In genomic region chr1:10242135-10242534, GRCh38 we compare ENCODE assay signal across 1 cellular context.
TF ChIP-seq lines count a peak whose summit lies in the region.

No MANE protein-coding gene starts in this region.

TF ChIP-seq in K562, 482 proteins besides CTCF, POLR2A, EP300 and RAD21 (continued from another document):
- TF ChIP-seq GTF2B (IDR thresholded peaks at IDR 0.05; ENCODE audit: extremely low read depth, insufficient read length) (no peak), CTBP1 (IDR thresholded peaks at IDR 0.05; ENCODE audit: borderline replicate concordance) (no peak), ZNF140 (CRISPR knock-in tag; IDR thresholded peaks at IDR 0.05) (no peak), ZBTB12 (CRISPR knock-in tag; IDR thresholded peaks at IDR 0.05) (no peak), TSC22D4 (tag; IDR thresholded peaks at IDR 0.05) (no peak), POLR3A (IDR thresholded peaks at IDR 0.05; ENCODE audit: borderline replicate concordance, extremely low read depth, insufficient read depth, insufficient read length) (no peak), LEF1 (IDR thresholded peaks at IDR 0.05) (no peak), ZNF12 (CRISPR knock-in tag; IDR thresholded peaks at IDR 0.05) (no peak), ZNF785 (CRISPR knock-in tag; IDR thresholded peaks at IDR 0.05) (no peak)
- TF ChIP-seq, protein P1, sequence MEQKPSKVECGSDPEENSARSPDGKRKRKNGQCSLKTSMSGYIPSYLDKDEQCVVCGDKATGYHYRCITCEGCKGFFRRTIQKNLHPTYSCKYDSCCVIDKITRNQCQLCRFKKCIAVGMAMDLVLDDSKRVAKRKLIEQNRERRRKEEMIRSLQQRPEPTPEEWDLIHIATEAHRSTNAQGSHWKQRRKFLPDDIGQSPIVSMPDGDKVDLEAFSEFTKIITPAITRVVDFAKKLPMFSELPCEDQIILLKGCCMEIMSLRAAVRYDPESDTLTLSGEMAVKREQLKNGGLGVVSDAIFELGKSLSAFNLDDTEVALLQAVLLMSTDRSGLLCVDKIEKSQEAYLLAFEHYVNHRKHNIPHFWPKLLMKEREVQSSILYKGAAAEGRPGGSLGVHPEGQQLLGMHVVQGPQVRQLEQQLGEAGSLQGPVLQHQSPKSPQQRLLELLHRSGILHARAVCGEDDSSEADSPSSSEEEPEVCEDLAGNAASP (IDR thresholded peaks at IDR 0.05), result no peak
- TF ChIP-seq, protein P2, sequence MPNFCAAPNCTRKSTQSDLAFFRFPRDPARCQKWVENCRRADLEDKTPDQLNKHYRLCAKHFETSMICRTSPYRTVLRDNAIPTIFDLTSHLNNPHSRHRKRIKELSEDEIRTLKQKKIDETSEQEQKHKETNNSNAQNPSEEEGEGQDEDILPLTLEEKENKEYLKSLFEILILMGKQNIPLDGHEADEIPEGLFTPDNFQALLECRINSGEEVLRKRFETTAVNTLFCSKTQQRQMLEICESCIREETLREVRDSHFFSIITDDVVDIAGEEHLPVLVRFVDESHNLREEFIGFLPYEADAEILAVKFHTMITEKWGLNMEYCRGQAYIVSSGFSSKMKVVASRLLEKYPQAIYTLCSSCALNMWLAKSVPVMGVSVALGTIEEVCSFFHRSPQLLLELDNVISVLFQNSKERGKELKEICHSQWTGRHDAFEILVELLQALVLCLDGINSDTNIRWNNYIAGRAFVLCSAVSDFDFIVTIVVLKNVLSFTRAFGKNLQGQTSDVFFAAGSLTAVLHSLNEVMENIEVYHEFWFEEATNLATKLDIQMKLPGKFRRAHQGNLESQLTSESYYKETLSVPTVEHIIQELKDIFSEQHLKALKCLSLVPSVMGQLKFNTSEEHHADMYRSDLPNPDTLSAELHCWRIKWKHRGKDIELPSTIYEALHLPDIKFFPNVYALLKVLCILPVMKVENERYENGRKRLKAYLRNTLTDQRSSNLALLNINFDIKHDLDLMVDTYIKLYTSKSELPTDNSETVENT (CRISPR knock-in tag; IDR thresholded peaks at IDR 0.05), result no peak
- TF ChIP-seq, protein P3, sequence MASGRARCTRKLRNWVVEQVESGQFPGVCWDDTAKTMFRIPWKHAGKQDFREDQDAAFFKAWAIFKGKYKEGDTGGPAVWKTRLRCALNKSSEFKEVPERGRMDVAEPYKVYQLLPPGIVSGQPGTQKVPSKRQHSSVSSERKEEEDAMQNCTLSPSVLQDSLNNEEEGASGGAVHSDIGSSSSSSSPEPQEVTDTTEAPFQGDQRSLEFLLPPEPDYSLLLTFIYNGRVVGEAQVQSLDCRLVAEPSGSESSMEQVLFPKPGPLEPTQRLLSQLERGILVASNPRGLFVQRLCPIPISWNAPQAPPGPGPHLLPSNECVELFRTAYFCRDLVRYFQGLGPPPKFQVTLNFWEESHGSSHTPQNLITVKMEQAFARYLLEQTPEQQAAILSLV (tag; IDR thresholded peaks at IDR 0.05), result no peak
- TF ChIP-seq, protein P4, sequence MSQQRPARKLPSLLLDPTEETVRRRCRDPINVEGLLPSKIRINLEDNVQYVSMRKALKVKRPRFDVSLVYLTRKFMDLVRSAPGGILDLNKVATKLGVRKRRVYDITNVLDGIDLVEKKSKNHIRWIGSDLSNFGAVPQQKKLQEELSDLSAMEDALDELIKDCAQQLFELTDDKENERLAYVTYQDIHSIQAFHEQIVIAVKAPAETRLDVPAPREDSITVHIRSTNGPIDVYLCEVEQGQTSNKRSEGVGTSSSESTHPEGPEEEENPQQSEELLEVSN (IDR thresholded peaks at IDR 0.05; ENCODE audit: borderline replicate concordance in 1 of 2, extremely low read depth in 1 of 2, insufficient read depth in 1 of 2, insufficient read length in 1 of 2, low read depth in 1 of 2, low read length in 1 of 2, poor library complexity in 1 of 2, severe bottlenecking in 1 of 2), result no peak
